Comparison of ENCODE assay signal across 1 cellular context in the genomic region with DNA sequence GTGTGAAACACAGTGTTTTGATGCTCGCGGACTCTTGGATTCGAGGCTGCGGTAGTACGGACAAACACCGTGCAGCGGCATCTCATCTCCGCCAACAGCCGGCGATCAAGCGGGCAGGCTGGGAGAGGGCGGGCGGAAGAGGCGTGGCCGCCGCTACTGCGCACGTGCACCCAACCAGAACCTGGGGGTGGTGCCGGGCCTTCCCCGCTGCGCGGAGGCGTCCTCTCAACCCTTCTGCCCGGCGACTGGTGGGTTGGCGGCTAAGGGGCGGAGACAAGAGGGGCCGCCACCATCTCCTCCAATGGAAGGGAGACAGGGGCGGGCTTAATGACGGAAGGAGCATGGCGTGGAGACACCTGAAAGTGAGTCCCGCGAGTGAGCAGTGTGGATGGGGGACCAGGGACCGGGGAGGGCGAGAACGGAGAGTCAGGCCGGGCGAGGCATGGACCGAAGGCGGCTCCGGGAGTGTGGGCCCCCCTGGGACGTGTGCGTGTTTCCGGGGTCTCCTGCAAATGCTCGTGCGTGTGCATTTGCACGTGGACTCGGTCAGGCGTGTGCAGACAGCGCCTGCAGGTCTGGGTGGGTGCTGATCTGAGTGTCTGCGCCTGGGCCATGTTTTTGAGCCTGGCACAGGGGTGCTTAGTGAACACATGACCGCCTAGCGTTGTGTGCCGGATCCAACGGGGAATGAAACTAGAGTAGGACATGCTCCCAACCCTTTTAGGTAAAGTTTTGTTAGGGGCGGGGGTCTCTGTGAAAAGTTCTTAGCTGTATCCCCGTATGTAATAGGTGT.
TF ChIP-seq lines count a peak whose summit lies in the region.

A gene (plus strand): TSS at position 321 of the 793 bp plus-strand sequence. CDS start 21 bp downstream, at position 342.

TF ChIP-seq in HepG2, 621 proteins besides CTCF, POLR2A, EP300 and RAD21 (continued from another document and continues in another):
- TF ChIP-seq ZNF790 (CRISPR knock-in tag; IDR thresholded peaks at IDR 0.05; ENCODE audit: borderline replicate concordance) (peak; percentile 29; the same call in 1 of the 2 replicates), CHCHD3 (CRISPR knock-in tag; IDR thresholded peaks at IDR 0.05) (peak; percentile 92; the same call in 1 of the 2 replicates), KDM3A (CRISPR knock-in tag; IDR thresholded peaks at IDR 0.05; ENCODE audit: low read depth) (peak; percentile 70; the same call in 1 of the 2 replicates), ZNF260 (CRISPR knock-in tag; IDR thresholded peaks at IDR 0.05; ENCODE audit: borderline replicate concordance, low read depth) (no peak), TBL1XR1 (IDR thresholded peaks at IDR 0.05; ENCODE audit: borderline replicate concordance, low read length, partially characterized antibody) (no peak), ZNF567 (CRISPR knock-in tag; IDR thresholded peaks at IDR 0.05; ENCODE audit: borderline replicate concordance) (no peak), ZFYVE20 (CRISPR knock-in tag; IDR thresholded peaks at IDR 0.05; ENCODE audit: borderline replicate concordance, low read depth) (no peak), HOXA7 (CRISPR knock-in tag; IDR thresholded peaks at IDR 0.05) (no peak), SIN3B (IDR thresholded peaks at IDR 0.05; ENCODE audit: low read length) (no peak), ZFP1 (CRISPR knock-in tag; IDR thresholded peaks at IDR 0.05) (peak; percentile 65), FOXO1 (CRISPR knock-in tag; IDR thresholded peaks at IDR 0.05) (no peak; the same call in 1 of the 2 replicates), ZNF431 (CRISPR knock-in tag; IDR thresholded peaks at IDR 0.05; ENCODE audit: borderline replicate concordance, low read depth) (no peak; the same call in 1 of the 2 replicates), TEAD3 (CRISPR knock-in tag; optimal IDR thresholded peaks at IDR 0.05; ENCODE audit: borderline replicate concordance) (peak; percentile 23), ZBTB21 (CRISPR knock-in tag; IDR thresholded peaks at IDR 0.05) (no peak), SAFB2 (CRISPR knock-in tag; IDR thresholded peaks at IDR 0.05; ENCODE audit: borderline replicate concordance, low read depth) (peak; percentile 98), TP53 (CRISPR knock-in tag; conservative IDR thresholded peaks at IDR 0.05) (no peak), NCOA1 (CRISPR knock-in tag; IDR thresholded peaks at IDR 0.05) (no peak), ZNF253 (CRISPR knock-in tag; IDR thresholded peaks at IDR 0.05; ENCODE audit: borderline replicate concordance) (no peak; the same call in 1 of the 2 replicates), NPAS2 (CRISPR knock-in tag; IDR thresholded peaks at IDR 0.05; ENCODE audit: borderline replicate concordance) (no peak), NR3C1 (CRISPR knock-in tag; IDR thresholded peaks at IDR 0.05) (no peak), KDM1A (CRISPR knock-in tag; IDR thresholded peaks at IDR 0.05) (no peak), ETV6 (CRISPR knock-in tag; conservative IDR thresholded peaks at IDR 0.05) (no peak; the same call in 1 of the 2 replicates), MED1 (CRISPR knock-in tag; IDR thresholded peaks at IDR 0.05) (no peak), CHD2 (IDR thresholded peaks at IDR 0.05; ENCODE audit: low read depth, low read length) (peak; percentile 77), SNAPC2 (CRISPR knock-in tag; IDR thresholded peaks at IDR 0.05) (0 out of 2 replicates have a peak, but pooled peaks have one; percentile 2), SCMH1 (CRISPR knock-in tag; IDR thresholded peaks at IDR 0.05; ENCODE audit: borderline replicate concordance) (no peak), ZNF615 (CRISPR knock-in tag; IDR thresholded peaks at IDR 0.05; ENCODE audit: borderline replicate concordance) (no peak), RARG (CRISPR knock-in tag; IDR thresholded peaks at IDR 0.05; ENCODE audit: low read depth) (no peak), ASH2L (IDR thresholded peaks at IDR 0.05; ENCODE audit: insufficient read length, low read depth, low read length) (peak; percentile 73), ZNF570 (CRISPR knock-in tag; IDR thresholded peaks at IDR 0.05; ENCODE audit: borderline replicate concordance) (no peak), XBP1 (CRISPR knock-in tag; IDR thresholded peaks at IDR 0.05) (no peak)
- TF ChIP-seq, protein P1, sequence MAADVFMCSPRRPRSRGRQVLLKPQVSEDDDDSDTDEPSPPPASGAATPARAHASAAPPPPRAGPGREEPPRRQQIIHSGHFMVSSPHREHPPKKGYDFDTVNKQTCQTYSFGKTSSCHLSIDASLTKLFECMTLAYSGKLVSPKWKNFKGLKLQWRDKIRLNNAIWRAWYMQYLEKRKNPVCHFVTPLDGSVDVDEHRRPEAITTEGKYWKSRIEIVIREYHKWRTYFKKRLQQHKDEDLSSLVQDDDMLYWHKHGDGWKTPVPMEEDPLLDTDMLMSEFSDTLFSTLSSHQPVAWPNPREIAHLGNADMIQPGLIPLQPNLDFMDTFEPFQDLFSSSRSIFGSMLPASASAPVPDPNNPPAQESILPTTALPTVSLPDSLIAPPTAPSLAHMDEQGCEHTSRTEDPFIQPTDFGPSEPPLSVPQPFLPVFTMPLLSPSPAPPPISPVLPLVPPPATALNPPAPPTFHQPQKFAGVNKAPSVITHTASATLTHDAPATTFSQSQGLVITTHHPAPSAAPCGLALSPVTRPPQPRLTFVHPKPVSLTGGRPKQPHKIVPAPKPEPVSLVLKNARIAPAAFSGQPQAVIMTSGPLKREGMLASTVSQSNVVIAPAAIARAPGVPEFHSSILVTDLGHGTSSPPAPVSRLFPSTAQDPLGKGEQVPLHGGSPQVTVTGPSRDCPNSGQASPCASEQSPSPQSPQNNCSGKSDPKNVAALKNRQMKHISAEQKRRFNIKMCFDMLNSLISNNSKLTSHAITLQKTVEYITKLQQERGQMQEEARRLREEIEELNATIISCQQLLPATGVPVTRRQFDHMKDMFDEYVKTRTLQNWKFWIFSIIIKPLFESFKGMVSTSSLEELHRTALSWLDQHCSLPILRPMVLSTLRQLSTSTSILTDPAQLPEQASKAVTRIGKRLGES (CRISPR knock-in tag; IDR thresholded peaks at IDR 0.05; ENCODE audit: borderline replicate concordance): no peak; the same call in 1 of the 2 replicates
- TF ChIP-seq, protein P2, sequence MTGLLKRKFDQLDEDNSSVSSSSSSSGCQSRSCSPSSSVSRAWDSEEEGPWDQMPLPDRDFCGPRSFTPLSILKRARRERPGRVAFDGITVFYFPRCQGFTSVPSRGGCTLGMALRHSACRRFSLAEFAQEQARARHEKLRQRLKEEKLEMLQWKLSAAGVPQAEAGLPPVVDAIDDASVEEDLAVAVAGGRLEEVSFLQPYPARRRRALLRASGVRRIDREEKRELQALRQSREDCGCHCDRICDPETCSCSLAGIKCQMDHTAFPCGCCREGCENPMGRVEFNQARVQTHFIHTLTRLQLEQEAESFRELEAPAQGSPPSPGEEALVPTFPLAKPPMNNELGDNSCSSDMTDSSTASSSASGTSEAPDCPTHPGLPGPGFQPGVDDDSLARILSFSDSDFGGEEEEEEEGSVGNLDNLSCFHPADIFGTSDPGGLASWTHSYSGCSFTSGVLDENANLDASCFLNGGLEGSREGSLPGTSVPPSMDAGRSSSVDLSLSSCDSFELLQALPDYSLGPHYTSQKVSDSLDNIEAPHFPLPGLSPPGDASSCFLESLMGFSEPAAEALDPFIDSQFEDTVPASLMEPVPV (CRISPR knock-in tag; IDR thresholded peaks at IDR 0.05): no peak; the same call in 1 of the 2 replicates
- TF ChIP-seq, protein P3, sequence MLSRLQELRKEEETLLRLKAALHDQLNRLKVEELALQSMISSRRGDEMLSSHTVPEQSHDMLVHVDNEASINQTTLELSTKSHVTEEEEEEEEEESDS (CRISPR knock-in tag; IDR thresholded peaks at IDR 0.05; ENCODE audit: borderline replicate concordance): 0 out of 2 replicates have a peak, but pooled peaks have one; percentile 23
- TF ChIP-seq, protein P4, sequence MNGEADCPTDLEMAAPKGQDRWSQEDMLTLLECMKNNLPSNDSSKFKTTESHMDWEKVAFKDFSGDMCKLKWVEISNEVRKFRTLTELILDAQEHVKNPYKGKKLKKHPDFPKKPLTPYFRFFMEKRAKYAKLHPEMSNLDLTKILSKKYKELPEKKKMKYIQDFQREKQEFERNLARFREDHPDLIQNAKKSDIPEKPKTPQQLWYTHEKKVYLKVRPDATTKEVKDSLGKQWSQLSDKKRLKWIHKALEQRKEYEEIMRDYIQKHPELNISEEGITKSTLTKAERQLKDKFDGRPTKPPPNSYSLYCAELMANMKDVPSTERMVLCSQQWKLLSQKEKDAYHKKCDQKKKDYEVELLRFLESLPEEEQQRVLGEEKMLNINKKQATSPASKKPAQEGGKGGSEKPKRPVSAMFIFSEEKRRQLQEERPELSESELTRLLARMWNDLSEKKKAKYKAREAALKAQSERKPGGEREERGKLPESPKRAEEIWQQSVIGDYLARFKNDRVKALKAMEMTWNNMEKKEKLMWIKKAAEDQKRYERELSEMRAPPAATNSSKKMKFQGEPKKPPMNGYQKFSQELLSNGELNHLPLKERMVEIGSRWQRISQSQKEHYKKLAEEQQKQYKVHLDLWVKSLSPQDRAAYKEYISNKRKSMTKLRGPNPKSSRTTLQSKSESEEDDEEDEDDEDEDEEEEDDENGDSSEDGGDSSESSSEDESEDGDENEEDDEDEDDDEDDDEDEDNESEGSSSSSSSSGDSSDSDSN (CRISPR knock-in tag; IDR thresholded peaks at IDR 0.05): peak; percentile 90
- TF ChIP-seq, protein P5, sequence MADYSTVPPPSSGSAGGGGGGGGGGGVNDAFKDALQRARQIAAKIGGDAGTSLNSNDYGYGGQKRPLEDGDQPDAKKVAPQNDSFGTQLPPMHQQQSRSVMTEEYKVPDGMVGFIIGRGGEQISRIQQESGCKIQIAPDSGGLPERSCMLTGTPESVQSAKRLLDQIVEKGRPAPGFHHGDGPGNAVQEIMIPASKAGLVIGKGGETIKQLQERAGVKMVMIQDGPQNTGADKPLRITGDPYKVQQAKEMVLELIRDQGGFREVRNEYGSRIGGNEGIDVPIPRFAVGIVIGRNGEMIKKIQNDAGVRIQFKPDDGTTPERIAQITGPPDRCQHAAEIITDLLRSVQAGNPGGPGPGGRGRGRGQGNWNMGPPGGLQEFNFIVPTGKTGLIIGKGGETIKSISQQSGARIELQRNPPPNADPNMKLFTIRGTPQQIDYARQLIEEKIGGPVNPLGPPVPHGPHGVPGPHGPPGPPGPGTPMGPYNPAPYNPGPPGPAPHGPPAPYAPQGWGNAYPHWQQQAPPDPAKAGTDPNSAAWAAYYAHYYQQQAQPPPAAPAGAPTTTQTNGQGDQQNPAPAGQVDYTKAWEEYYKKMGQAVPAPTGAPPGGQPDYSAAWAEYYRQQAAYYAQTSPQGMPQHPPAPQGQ (CRISPR knock-in tag; IDR thresholded peaks at IDR 0.05; ENCODE audit: borderline replicate concordance): no peak
- TF ChIP-seq, protein P6, sequence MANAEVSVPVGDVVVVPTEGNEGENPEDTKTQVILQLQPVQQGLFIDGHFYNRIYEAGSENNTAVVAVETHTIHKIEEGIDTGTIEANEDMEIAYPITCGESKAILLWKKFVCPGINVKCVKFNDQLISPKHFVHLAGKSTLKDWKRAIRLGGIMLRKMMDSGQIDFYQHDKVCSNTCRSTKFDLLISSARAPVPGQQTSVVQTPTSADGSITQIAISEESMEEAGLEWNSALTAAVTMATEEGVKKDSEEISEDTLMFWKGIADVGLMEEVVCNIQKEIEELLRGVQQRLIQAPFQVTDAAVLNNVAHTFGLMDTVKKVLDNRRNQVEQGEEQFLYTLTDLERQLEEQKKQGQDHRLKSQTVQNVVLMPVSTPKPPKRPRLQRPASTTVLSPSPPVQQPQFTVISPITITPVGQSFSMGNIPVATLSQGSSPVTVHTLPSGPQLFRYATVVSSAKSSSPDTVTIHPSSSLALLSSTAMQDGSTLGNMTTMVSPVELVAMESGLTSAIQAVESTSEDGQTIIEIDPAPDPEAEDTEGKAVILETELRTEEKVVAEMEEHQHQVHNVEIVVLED (CRISPR knock-in tag; IDR thresholded peaks at IDR 0.05; ENCODE audit: borderline replicate concordance): peak; percentile 82; the same call in 1 of the 2 replicates
- TF ChIP-seq, protein P7, sequence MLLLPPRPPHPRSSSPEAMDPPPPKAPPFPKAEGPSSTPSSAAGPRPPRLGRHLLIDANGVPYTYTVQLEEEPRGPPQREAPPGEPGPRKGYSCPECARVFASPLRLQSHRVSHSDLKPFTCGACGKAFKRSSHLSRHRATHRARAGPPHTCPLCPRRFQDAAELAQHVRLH (CRISPR knock-in tag; IDR thresholded peaks at IDR 0.05; ENCODE audit: borderline replicate concordance, low read depth): peak; percentile 87
- TF ChIP-seq, protein P8, sequence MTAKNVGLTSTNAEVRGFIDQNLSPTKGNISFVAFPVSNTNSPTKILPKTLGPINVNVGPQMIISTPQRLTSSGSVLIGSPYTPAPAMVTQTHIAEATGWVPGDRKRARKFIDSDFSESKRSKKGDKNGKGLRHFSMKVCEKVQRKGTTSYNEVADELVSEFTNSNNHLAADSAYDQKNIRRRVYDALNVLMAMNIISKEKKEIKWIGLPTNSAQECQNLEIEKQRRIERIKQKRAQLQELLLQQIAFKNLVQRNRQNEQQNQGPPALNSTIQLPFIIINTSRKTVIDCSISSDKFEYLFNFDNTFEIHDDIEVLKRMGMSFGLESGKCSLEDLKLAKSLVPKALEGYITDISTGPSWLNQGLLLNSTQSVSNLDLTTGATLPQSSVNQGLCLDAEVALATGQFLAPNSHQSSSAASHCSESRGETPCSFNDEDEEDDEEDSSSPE (CRISPR knock-in tag; IDR thresholded peaks at IDR 0.05): peak; percentile 74
- TF ChIP-seq, protein P9, sequence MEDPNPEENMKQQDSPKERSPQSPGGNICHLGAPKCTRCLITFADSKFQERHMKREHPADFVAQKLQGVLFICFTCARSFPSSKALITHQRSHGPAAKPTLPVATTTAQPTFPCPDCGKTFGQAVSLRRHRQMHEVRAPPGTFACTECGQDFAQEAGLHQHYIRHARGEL (CRISPR knock-in tag; IDR thresholded peaks at IDR 0.05): no peak
- TF ChIP-seq, protein P10, sequence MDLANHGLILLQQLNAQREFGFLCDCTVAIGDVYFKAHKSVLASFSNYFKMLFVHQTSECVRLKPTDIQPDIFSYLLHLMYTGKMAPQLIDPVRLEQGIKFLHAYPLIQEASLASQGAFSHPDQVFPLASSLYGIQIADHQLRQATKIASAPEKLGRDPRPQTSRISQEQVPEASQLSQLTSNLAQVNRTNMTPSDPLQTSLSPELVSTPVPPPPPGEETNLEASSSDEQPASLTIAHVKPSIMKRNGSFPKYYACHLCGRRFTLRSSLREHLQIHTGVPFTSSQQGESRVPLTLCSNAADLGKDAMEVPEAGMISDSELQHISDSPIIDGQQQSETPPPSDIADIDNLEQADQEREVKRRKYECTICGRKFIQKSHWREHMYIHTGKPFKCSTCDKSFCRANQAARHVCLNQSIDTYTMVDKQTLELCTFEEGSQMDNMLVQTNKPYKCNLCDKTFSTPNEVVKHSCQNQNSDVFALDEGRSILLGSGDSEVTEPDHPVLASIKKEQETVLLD (CRISPR knock-in tag; IDR thresholded peaks at IDR 0.05; ENCODE audit: low read depth): peak; percentile 68; the same call in 1 of the 2 replicates
- TF ChIP-seq, protein P11, sequence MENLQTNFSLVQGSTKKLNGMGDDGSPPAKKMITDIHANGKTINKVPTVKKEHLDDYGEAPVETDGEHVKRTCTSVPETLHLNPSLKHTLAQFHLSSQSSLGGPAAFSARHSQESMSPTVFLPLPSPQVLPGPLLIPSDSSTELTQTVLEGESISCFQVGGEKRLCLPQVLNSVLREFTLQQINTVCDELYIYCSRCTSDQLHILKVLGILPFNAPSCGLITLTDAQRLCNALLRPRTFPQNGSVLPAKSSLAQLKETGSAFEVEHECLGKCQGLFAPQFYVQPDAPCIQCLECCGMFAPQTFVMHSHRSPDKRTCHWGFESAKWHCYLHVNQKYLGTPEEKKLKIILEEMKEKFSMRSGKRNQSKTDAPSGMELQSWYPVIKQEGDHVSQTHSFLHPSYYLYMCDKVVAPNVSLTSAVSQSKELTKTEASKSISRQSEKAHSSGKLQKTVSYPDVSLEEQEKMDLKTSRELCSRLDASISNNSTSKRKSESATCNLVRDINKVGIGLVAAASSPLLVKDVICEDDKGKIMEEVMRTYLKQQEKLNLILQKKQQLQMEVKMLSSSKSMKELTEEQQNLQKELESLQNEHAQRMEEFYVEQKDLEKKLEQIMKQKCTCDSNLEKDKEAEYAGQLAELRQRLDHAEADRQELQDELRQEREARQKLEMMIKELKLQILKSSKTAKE (CRISPR knock-in tag; IDR thresholded peaks at IDR 0.05; ENCODE audit: borderline replicate concordance): peak; percentile 49; the same call in 1 of the 2 replicates
